20 cellular contexts compared by ENCODE assay signal in genomic region chr10:114393482-114393881, GRCh38. TPM values are rescaled to one million over a fixed set of nuclear protein-coding genes. Genes with fewer than 3 reads are reported as not detected.
DNase-seq lines count a peak whose midpoint lies in the region; ATAC-seq and TF ChIP-seq lines count a peak whose summit lies in the region.
"Had no signal": no experiment of that assay in that cellular context is flagged by ENCODE, and none has a peak within 500 bp of the region (broad histone marks: within the 10 kb centered on the region; RNA-seq: fewer than 3 reads in every experiment).

No MANE protein-coding gene starts in this region.

- no peaks in the 10 kb centered on the region for H3K9me3 ChIP-seq in esophagus squamous epithelium
- H3K9me3 ChIP-seq in neural progenitor cell (ENCODE audit: low read depth) = no peaks in the 10 kb centered on the region
- H3K9me3 ChIP-seq in uterus = no peaks in the 10 kb centered on the region
- H3K9me3 ChIP-seq: SK-N-SH had no signal

- no peak overlapping the region for H3K4me3 ChIP-seq in esophagus squamous epithelium
- no peak overlapping the region for H3K4me3 ChIP-seq in neural progenitor cell
- no peak overlapping the region for H3K4me3 ChIP-seq in uterus

- no peak overlapping the region for H3K4me3 Mint-ChIP-seq in neural progenitor cell
- H3K4me3 Mint-ChIP-seq in stimulated activated memory B cell treated with anti-CD40 and anti-IgM and Interleukin-4, amounts not matched to agents 10 μg/mL and 1 μg/mL and 100 μg/mL, for 72 hours = no peak overlapping the region
- H3K4me3 Mint-ChIP-seq: activated CD8-positive, alpha-beta T cell treated with anti-CD3 and anti-CD28 coated beads, Interleukin-2, amount 10 ng/mL, durations not matched to agents 7 days and 5 days; CD4-positive, alpha-beta memory T cell; HFFc6; mesothelial cell of epicardium had no signal

- no peak for ATAC-seq in stimulated activated memory B cell treated with anti-CD40 and anti-IgM and Interleukin-4, amounts not matched to agents 10 μg/mL and 1 μg/mL and 100 μg/mL, for 72 hours
- ATAC-seq: activated CD8-positive, alpha-beta T cell treated with anti-CD3 and anti-CD28 coated beads, Interleukin-2, amount 10 ng/mL, durations not matched to agents 7 days and 5 days had no signal

- no peaks in the 10 kb centered on the region for H3K9me3 Mint-ChIP-seq in neural progenitor cell
- H3K9me3 Mint-ChIP-seq in stimulated activated memory B cell treated with anti-CD40 and anti-IgM and Interleukin-4, amounts not matched to agents 10 μg/mL and 1 μg/mL and 100 μg/mL, for 72 hours = no peaks in the 10 kb centered on the region
- H3K9me3 Mint-ChIP-seq: CD4-positive, alpha-beta memory T cell; HFFc6; mesothelial cell of epicardium had no signal

- peaks cover 33% of the 10 kb centered on the region for H3K4me1 Mint-ChIP-seq in neural progenitor cell
- H3K4me1 Mint-ChIP-seq in stimulated activated memory B cell treated with anti-CD40 and anti-IgM and Interleukin-4, amounts not matched to agents 10 μg/mL and 1 μg/mL and 100 μg/mL, for 72 hours = peaks cover 9% of the 10 kb centered on the region
- H3K4me1 Mint-ChIP-seq: CD4-positive, alpha-beta memory T cell had no signal

- peak overlapping the region; percentile 11 for H2AFZ ChIP-seq in neural progenitor cell (replicated peaks)

- H3K9ac ChIP-seq in neural progenitor cell = no peak overlapping the region
- H3K9ac ChIP-seq: SK-N-SH had no signal

- H3K27me3 ChIP-seq in esophagus squamous epithelium (no peaks in the 10 kb centered on the region), neural progenitor cell (no peaks in the 10 kb centered on the region), uterus (no peaks in the 10 kb centered on the region)

- H3K4me1 ChIP-seq in esophagus squamous epithelium (peaks cover 0 to 88% (median 43%) of the 10 kb centered on the region in 3 donors), neural progenitor cell (peaks cover 14% of the 10 kb centered on the region), uterus (peaks cover 7 to 14% of the 10 kb centered on the region in 2 donors)

- DNase-seq in activated CD8-positive, alpha-beta memory T cell treated with anti-CD3 and anti-CD28 coated beads, Interleukin-2, amount 50 U/mL, for 48 hours = peak; percentile 6
- DNase-seq in activated CD8-positive, alpha-beta memory T cell treated with anti-CD3 and anti-CD28 coated beads for 24 hours = no peak
- DNase-seq in esophagus squamous epithelium (lab: John Stamatoyannopoulos, UW) (no peak), neural progenitor cell (ENCODE audit: low spot score) (no peak), uterus (no peak), NCI-H748 (lab: John Stamatoyannopoulos, UW; ENCODE audit: unreplicated experiment) (no peak), NCI-H2029 (lab: John Stamatoyannopoulos, UW) (no peak)
- DNase-seq: activated CD8-positive, alpha-beta T cell treated with anti-CD3 and anti-CD28 coated beads, Interleukin-2, amount 10 ng/mL, durations not matched to agents 7 days and 5 days; activated gamma-delta T cell; CD4-positive, alpha-beta memory T cell; effector CD4-positive, alpha-beta T cell; HFFc6; Karpas-422; NCI-H1417 treated with DMSO at 0.1 percent for 48 hours; NCI-H446 treated with DMSO at 0.1 percent for 48 hours; SK-N-SH; stimulated activated CD4-positive, alpha-beta T cell treated with anti-CD3 and anti-CD28 coated beads, Interleukin-12 subunit alpha, Interleukin-12 subunit beta, amount 100 ng/mL, for 4 hours had no signal

- no peaks in the 10 kb centered on the region for H4K20me1 ChIP-seq in neural progenitor cell (ENCODE audit: low read depth)

- H3K36me3 ChIP-seq in esophagus squamous epithelium = no peaks in the 10 kb centered on the region
- no peaks in the 10 kb centered on the region for H3K36me3 ChIP-seq in neural progenitor cell
- H3K36me3 ChIP-seq in uterus = no peaks in the 10 kb centered on the region

- TF ChIP-seq CTCF in esophagus squamous epithelium (IDR thresholded peaks at IDR 0.05) (no peak), neural progenitor cell (IDR thresholded peaks at IDR 0.05) (no peak), uterus (IDR thresholded peaks at IDR 0.05) (no peak)

- H3K27ac ChIP-seq in esophagus squamous epithelium (peak overlapping the region in 3 of 4 donors; percentile 10 to 27 (median 27)), neural progenitor cell (no peak overlapping the region), uterus (peak overlapping the region; percentile 56 to 64)
- H3K27ac ChIP-seq: HL-60 had no signal

- H3K27ac Mint-ChIP-seq in neural progenitor cell = no peak overlapping the region
- H3K27ac Mint-ChIP-seq in stimulated activated memory B cell treated with anti-CD40 and anti-IgM and Interleukin-4, amounts not matched to agents 10 μg/mL and 1 μg/mL and 100 μg/mL, for 72 hours = no peak overlapping the region
- H3K27ac Mint-ChIP-seq: activated CD8-positive, alpha-beta T cell treated with anti-CD3 and anti-CD28 coated beads, Interleukin-2, amount 10 ng/mL, durations not matched to agents 7 days and 5 days; CD4-positive, alpha-beta memory T cell; HFFc6; mesothelial cell of epicardium had no signal

- 53 to 73% methylated on average over 10 of the region's 11 CpGs for WGBS in esophagus squamous epithelium, 2 donors

- H3K27me3 Mint-ChIP-seq in neural progenitor cell (ENCODE audit: insufficient read depth, low read depth) = peaks cover 6% of the 10 kb centered on the region
- peaks cover 64% of the 10 kb centered on the region for H3K27me3 Mint-ChIP-seq in stimulated activated memory B cell treated with anti-CD40 and anti-IgM and Interleukin-4, amounts not matched to agents 10 μg/mL and 1 μg/mL and 100 μg/mL, for 72 hours

- peaks cover 4% of the 10 kb centered on the region for H3K36me3 Mint-ChIP-seq in neural progenitor cell
- H3K36me3 Mint-ChIP-seq in stimulated activated memory B cell treated with anti-CD40 and anti-IgM and Interleukin-4, amounts not matched to agents 10 μg/mL and 1 μg/mL and 100 μg/mL, for 72 hours = no peaks in the 10 kb centered on the region
- H3K36me3 Mint-ChIP-seq: CD4-positive, alpha-beta memory T cell; mesothelial cell of epicardium had no signal

- no peaks in the 10 kb centered on the region for H3F3A ChIP-seq in neural progenitor cell (ENCODE audit: low read depth)

- intact Hi-C loops in esophagus squamous epithelium (cut with DNase I) (no loop called here), uterus (cut with DNase I; ENCODE audit: low total_unique reads) (no loop called here)

- H3K79me2 ChIP-seq in neural progenitor cell (ENCODE audit: low read depth) = no peaks in the 10 kb centered on the region

- TF ChIP-seq POLR2A in esophagus squamous epithelium (IDR thresholded peaks at IDR 0.05) = no peak
- TF ChIP-seq POLR2A in uterus (IDR thresholded peaks at IDR 0.05) = no peak

- peak overlapping the region; percentile 9 for H3K4me2 ChIP-seq in neural progenitor cell
- H3K4me2 ChIP-seq: SK-N-SH had no signal

RNA-seq across cellular contexts. Expression of gene AFAP1L2, which starts 10.8 kb away (rescaled TPM):
- 10 to 100 TPM in 3 of 4 donors, 1 to 10 TPM in 1; 9.8 to 15.5 (median 11.8) TPM for total RNA-seq in esophagus squamous epithelium
- total RNA-seq in neural progenitor cell (ENCODE audit: low replicate concordance) = 4.8 and 6.9 TPM in 2 replicates
- total RNA-seq in uterus = 10 to 100 TPM; 28.4 to 86.6 (median 48.6) TPM
